ENCODE assay signal across 21 cellular contexts in genomic region chr13:20501139-20501538, GRCh38.
"Had no signal": no experiment of that assay in that cellular context is flagged by ENCODE, and none has a peak within 500 bp of the region (broad histone marks: within the 10 kb centered on the region; RNA-seq: fewer than 3 reads in every experiment).

No MANE protein-coding gene starts in this region.

- H3K27me3 ChIP-seq: body of pancreas, dorsolateral prefrontal cortex, tibial nerve, vagina had no signal

- H2AFZ ChIP-seq: parathyroid adenoma had no signal

- H3K79me2 ChIP-seq: parathyroid adenoma had no signal

- H3K27ac Mint-ChIP-seq: activated CD8-positive, alpha-beta memory T cell treated with anti-CD3 and anti-CD28 coated beads, Interleukin-2, amount 10 ng/mL, durations not matched to agents 7 days and 5 days; activated naive CD8-positive, alpha-beta T cell treated with anti-CD3 and anti-CD28 coated beads, Interleukin-2, amount 10 ng/mL, durations not matched to agents 7 days and 5 days; memory B cell; T-helper 2 cell treated with Interferon-gamma antibody and Interleukin-4, amounts not matched to agents 5 μg/mL and 100 μg/mL, for 36 hours had no signal

- H3K9me3 Mint-ChIP-seq: memory B cell had no signal

- H3K36me3 ChIP-seq: vagina had no signal

- H3K4me1 ChIP-seq: body of pancreas, parathyroid adenoma, vagina had no signal

- H3K4me1 Mint-ChIP-seq: activated CD8-positive, alpha-beta memory T cell treated with anti-CD3 and anti-CD28 coated beads, Interleukin-2, amount 10 ng/mL, durations not matched to agents 7 days and 5 days; activated naive CD8-positive, alpha-beta T cell treated with anti-CD3 and anti-CD28 coated beads, Interleukin-2, amount 10 ng/mL, durations not matched to agents 7 days and 5 days; memory B cell had no signal

- DNase-seq: activated CD4-positive, alpha-beta T cell treated with anti-CD3 and anti-CD28 coated beads, Interleukin-2, amount 50 U/mL, for 4 hours; activated CD8-positive, alpha-beta memory T cell treated with anti-CD3 and anti-CD28 coated beads, Interleukin-2, amount 10 ng/mL, durations not matched to agents 7 days and 5 days; activated naive CD4-positive, alpha-beta T cell treated with Interleukin-2 at 50 U/mL for 16 hours; activated naive CD8-positive, alpha-beta T cell treated with anti-CD3 and anti-CD28 coated beads, Interleukin-2, amount 10 ng/mL, durations not matched to agents 7 days and 5 days; amygdala; body of pancreas; dorsolateral prefrontal cortex; foreskin fibroblast; hypothalamus; islet precursor cell; naive thymus-derived CD8-positive, alpha-beta T cell; stimulated activated CD4-positive, alpha-beta T cell treated with anti-CD3 and anti-CD28 coated beads, Interleukin-12 subunit alpha, Interleukin-12 subunit beta, amount 100 ng/mL, for 4 hours; stimulated activated CD4-positive, alpha-beta T cell treated with anti-CD3 and anti-CD28 coated beads, Interleukin-1b, Interleukin-23, amount 100 ng/mL, for 48 hours; stimulated activated CD8-positive, alpha-beta memory T cell treated with anti-CD3 and anti-CD28 coated beads, Interleukin-4, amount 100 ng/mL, for 48 hours; stimulated activated naive CD8-positive, alpha-beta T cell treated with anti-CD3 and anti-CD28 coated beads, Interleukin-15, Interleukin-2, amounts not matched to agents 100 U/mL and 50 U/mL, for 24 hours had no signal

- H3K27ac ChIP-seq: epithelial cell of prostate, parathyroid adenoma, tibial nerve, vagina had no signal

- H3K9ac ChIP-seq: parathyroid adenoma had no signal

- H3K4me3 ChIP-seq: body of pancreas, dorsolateral prefrontal cortex, tibial nerve, vagina had no signal

- ATAC-seq: activated CD8-positive, alpha-beta memory T cell treated with anti-CD3 and anti-CD28 coated beads, Interleukin-2, amount 10 ng/mL, durations not matched to agents 7 days and 5 days; body of pancreas; naive thymus-derived CD8-positive, alpha-beta T cell; stimulated activated naive CD8-positive, alpha-beta T cell treated with anti-CD3 and anti-CD28 coated beads, Interleukin-15, Interleukin-2, amounts not matched to agents 100 U/mL and 50 U/mL, for 24 hours had no signal

- H3K4me3 Mint-ChIP-seq: activated CD8-positive, alpha-beta memory T cell treated with anti-CD3 and anti-CD28 coated beads, Interleukin-2, amount 10 ng/mL, durations not matched to agents 7 days and 5 days; activated naive CD8-positive, alpha-beta T cell treated with anti-CD3 and anti-CD28 coated beads, Interleukin-2, amount 10 ng/mL, durations not matched to agents 7 days and 5 days; memory B cell; naive thymus-derived CD8-positive, alpha-beta T cell; T-helper 2 cell treated with Interferon-gamma antibody and Interleukin-4, amounts not matched to agents 5 μg/mL and 100 μg/mL, for 36 hours had no signal

- H3K27me3 Mint-ChIP-seq: activated CD8-positive, alpha-beta memory T cell treated with anti-CD3 and anti-CD28 coated beads, Interleukin-2, amount 10 ng/mL, durations not matched to agents 7 days and 5 days; activated naive CD8-positive, alpha-beta T cell treated with anti-CD3 and anti-CD28 coated beads, Interleukin-2, amount 10 ng/mL, durations not matched to agents 7 days and 5 days; memory B cell; naive thymus-derived CD8-positive, alpha-beta T cell had no signal

- H3K9me3 ChIP-seq: body of pancreas, vagina had no signal
